2 cellular contexts compared by ENCODE assay signal in genomic region chr17:61496174-61496956, GRCh38.
TF ChIP-seq lines count a peak whose summit lies in the region.

No MANE protein-coding gene starts in this region.

TF ChIP-seq in SK-N-SH, 30 proteins besides CTCF, POLR2A, EP300 and RAD21 (continued from another document):
- no peak for TF ChIP-seq USF1 (IDR thresholded peaks at IDR 0.05; ENCODE audit: borderline replicate concordance, low read depth)
- TF ChIP-seq FOXJ3 (CRISPR knock-in tag; IDR thresholded peaks at IDR 0.05), result no peak
- TF ChIP-seq EZH2phosphoT487 (IDR thresholded peaks at IDR 0.05; ENCODE audit: borderline replicate concordance, low read depth), result no peak
- TF ChIP-seq PBX3 (IDR thresholded peaks at IDR 0.05), result no peak
- no peak for TF ChIP-seq MAX (IDR thresholded peaks at IDR 0.05; ENCODE audit: low read depth)
- TF ChIP-seq ZBTB33 (IDR thresholded peaks at IDR 0.05; ENCODE audit: borderline replicate concordance, low read depth), result no peak
- TF ChIP-seq RFX5 (IDR thresholded peaks at IDR 0.05; ENCODE audit: low read length), result no peak
- no peak for TF ChIP-seq IRF3 (IDR thresholded peaks at IDR 0.05; ENCODE audit: low read depth, low read length)
- no peak for TF ChIP-seq SMC3 (IDR thresholded peaks at IDR 0.05; ENCODE audit: low read depth, low read length)

TF ChIP-seq in SK-N-SH treated with all-trans-retinoic acid at 6 μM for 48 hours, 23 proteins besides CTCF, POLR2A, EP300 and RAD21:
- TF ChIP-seq CREB5 (CRISPR knock-in tag; IDR thresholded peaks at IDR 0.05; ENCODE audit: low read depth) (no peak), ZC3H10 (CRISPR knock-in tag; IDR thresholded peaks at IDR 0.05) (no peak), ZNF8 (CRISPR knock-in tag; IDR thresholded peaks at IDR 0.05) (no peak), SNAI2 (CRISPR knock-in tag; IDR thresholded peaks at IDR 0.05) (no peak), PPARA (CRISPR knock-in tag; IDR thresholded peaks at IDR 0.05; ENCODE audit: borderline replicate concordance) (no peak), CSRNP3 (CRISPR knock-in tag; IDR thresholded peaks at IDR 0.05) (no peak), GLIS3 (CRISPR knock-in tag; IDR thresholded peaks at IDR 0.05) (no peak), ISL1 (CRISPR knock-in tag; IDR thresholded peaks at IDR 0.05) (no peak), ZFP3 (CRISPR knock-in tag; IDR thresholded peaks at IDR 0.05) (no peak), BACH2 (CRISPR knock-in tag; IDR thresholded peaks at IDR 0.05; ENCODE audit: borderline replicate concordance) (no peak), PATZ1 (CRISPR knock-in tag; IDR thresholded peaks at IDR 0.05; ENCODE audit: borderline replicate concordance) (no peak), TOX (CRISPR knock-in tag; IDR thresholded peaks at IDR 0.05; ENCODE audit: borderline replicate concordance) (no peak), CSDC2 (CRISPR knock-in tag; IDR thresholded peaks at IDR 0.05) (no peak), POU6F1 (CRISPR knock-in tag; IDR thresholded peaks at IDR 0.05; ENCODE audit: borderline replicate concordance, low read depth) (no peak), OSR1 (CRISPR knock-in tag; IDR thresholded peaks at IDR 0.05) (no peak), RARB (CRISPR knock-in tag; IDR thresholded peaks at IDR 0.05) (no peak), ESRRG (CRISPR knock-in tag; IDR thresholded peaks at IDR 0.05) (no peak), ZNF70 (CRISPR knock-in tag; IDR thresholded peaks at IDR 0.05) (no peak), TCF4 (CRISPR knock-in tag; IDR thresholded peaks at IDR 0.05; ENCODE audit: borderline replicate concordance) (no peak)
